ENCODE assay signal across 8 cellular contexts in the genomic region with DNA sequence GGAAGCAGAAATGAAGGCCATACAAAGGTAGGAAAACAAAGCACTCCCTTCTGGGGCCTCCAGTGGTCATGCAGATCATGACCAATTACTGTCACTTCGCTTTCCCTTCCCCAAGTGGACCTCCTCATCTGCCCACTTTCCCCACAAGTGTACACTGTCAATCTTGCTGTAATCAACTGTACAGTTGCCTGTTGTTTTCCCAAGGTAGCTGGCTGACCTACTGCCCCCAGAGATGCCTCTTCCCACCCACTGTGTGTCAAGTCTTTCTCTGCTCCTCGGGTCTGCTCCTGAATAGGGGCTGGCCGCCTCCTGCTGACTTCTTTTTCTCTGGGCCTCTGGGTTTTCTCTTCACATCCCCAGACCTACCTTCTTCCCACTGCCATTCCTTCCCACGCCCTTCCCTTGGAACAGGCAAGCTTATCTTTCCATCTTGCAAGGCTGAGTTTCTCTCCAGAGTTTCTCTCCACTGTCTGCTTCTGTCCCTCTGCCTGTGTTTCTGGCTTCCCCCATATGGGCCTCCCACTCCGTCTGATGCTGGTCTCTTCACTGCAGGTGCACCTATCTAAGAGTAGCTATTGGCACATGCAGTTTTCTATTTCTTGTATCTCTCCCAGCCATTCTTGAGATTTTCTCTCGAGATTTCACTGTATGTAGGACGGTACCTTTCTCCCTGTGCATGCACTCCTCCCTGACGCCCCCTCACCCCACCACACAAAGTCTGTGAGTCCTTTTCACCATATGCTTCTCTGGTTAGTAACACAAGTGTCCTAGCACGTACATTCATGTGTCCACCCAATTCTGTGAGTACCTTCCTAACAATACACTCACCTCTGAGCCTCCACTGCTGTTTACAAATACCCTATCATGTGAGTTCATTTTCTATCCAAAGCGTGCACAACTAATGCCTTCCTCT. TPM values are rescaled to one million over a fixed set of nuclear protein-coding genes. Genes with fewer than 3 reads are reported as not detected.
DNase-seq lines count a peak whose midpoint lies in the region; ATAC-seq, FAIRE-seq and TF ChIP-seq lines count a peak whose summit lies in the region.

No MANE protein-coding gene starts in this region.

- DNase-seq in left ventricle myocardium inferior, result no peak
- DNase-seq in Right ventricle myocardium inferior (ENCODE audit: missing footprints), result no peak
- no peak for DNase-seq in bronchial epithelial cell (ENCODE audit: low read depth)
- DNase-seq in medulla oblongata (ENCODE audit: extremely low spot score), result peak; percentile 49
- DNase-seq in vagina (ENCODE audit: extremely low spot score in 2 of 2), result no peak
- DNase-seq in uterus, result no peak

- H3K36me3 ChIP-seq in left ventricle myocardium inferior (no peaks in the 10 kb centered on the region), bronchial epithelial cell (ENCODE audit: control insufficient read depth, insufficient read depth, low read length) (peaks cover 4% of the 10 kb centered on the region), vagina (no peaks in the 10 kb centered on the region), uterus (no peaks in the 10 kb centered on the region)

- intact Hi-C loops in left ventricle myocardium inferior (cut with micrococcal nuclease) (no loop called here), Right ventricle myocardium inferior (cut with DNase I) (no loop called here), vagina (cut with DNase I) (no loop called here), uterus (cut with DNase I; ENCODE audit: low total_unique reads) (no loop called here)

- H3K9me3 ChIP-seq in left ventricle myocardium inferior (replicated peaks) (no peaks in the 10 kb centered on the region), vagina (no peaks in the 10 kb centered on the region), uterus (no peaks in the 10 kb centered on the region)

- peak overlapping the region; percentile 96 for H3K4me3 ChIP-seq in left ventricle myocardium inferior
- peak overlapping the region; percentile 99 for H3K4me3 ChIP-seq in bronchial epithelial cell (ENCODE audit: low read depth, low read length)
- peak overlapping the region; percentile 58 to 91 for H3K4me3 ChIP-seq in vagina
- peak overlapping the region in 1 of 2 donors; percentile 99 for H3K4me3 ChIP-seq in uterus

- H3K27me3 ChIP-seq in left ventricle myocardium inferior (ENCODE audit: low read depth), result no peaks in the 10 kb centered on the region
- H3K27me3 ChIP-seq in bronchial epithelial cell (ENCODE audit: control insufficient read depth, insufficient read depth, low read length), result no peaks in the 10 kb centered on the region
- no peaks in the 10 kb centered on the region for H3K27me3 ChIP-seq in vagina
- H3K27me3 ChIP-seq in uterus, result no peaks in the 10 kb centered on the region

- TF ChIP-seq CTCF in left ventricle myocardium inferior (IDR thresholded peaks at IDR 0.05; ENCODE audit: borderline replicate concordance) (no peak), bronchial epithelial cell (IDR thresholded peaks at IDR 0.05; ENCODE audit: insufficient read depth, low read length, severe bottlenecking) (no peak), vagina (IDR thresholded peaks at IDR 0.05) (no peak), uterus (IDR thresholded peaks at IDR 0.05) (no peak)

- H3K27ac ChIP-seq in left ventricle myocardium inferior (replicated peaks) (peak overlapping the region; percentile 99), vagina (peak overlapping the region; percentile 99), uterus (no peak overlapping the region)

- no peak for ATAC-seq in Right ventricle myocardium inferior
- ATAC-seq in GM19328 (IDR thresholded peaks at IDR 0.05; ENCODE audit: unreplicated experiment), result no peak
- no peak for ATAC-seq in HG02623 (IDR thresholded peaks at IDR 0.05; ENCODE audit: unreplicated experiment)

- no peak for FAIRE-seq in bronchial epithelial cell (lab: Jason Lieb, UNC)

- no peak for TF ChIP-seq POLR2A in vagina (IDR thresholded peaks at IDR 0.05)
- no peak for TF ChIP-seq POLR2A in uterus (IDR thresholded peaks at IDR 0.05)

- H3K4me1 ChIP-seq in left ventricle myocardium inferior, result peaks cover 78% of the 10 kb centered on the region
- peaks cover 52% of the 10 kb centered on the region for H3K4me1 ChIP-seq in vagina
- no peaks in the 10 kb centered on the region for H3K4me1 ChIP-seq in uterus

RNA-seq across cellular contexts. Expression of a gene that starts 2.3 kb away (rescaled TPM):
- total RNA-seq in left ventricle myocardium inferior (21.0 TPM), Right ventricle myocardium inferior (26.7 TPM), bronchial epithelial cell (76.3 and 146 TPM in 2 replicates), vagina (113 TPM), uterus (10 to 100 TPM in 2 of 4 donors, 1 to 10 TPM in 2; 2.3 to 53.2 (median 16.0) TPM)

Comparison
In these comparisons a context has a peak if more than half of its experiments do, and no peak if none do; other contexts are left out.
1. H3K27ac ChIP-seq: peak in left ventricle myocardium inferior (single experiment) and vagina (single experiment); none in uterus (0 of 2).